8 cellular contexts compared by ENCODE assay signal in the genomic region with DNA sequence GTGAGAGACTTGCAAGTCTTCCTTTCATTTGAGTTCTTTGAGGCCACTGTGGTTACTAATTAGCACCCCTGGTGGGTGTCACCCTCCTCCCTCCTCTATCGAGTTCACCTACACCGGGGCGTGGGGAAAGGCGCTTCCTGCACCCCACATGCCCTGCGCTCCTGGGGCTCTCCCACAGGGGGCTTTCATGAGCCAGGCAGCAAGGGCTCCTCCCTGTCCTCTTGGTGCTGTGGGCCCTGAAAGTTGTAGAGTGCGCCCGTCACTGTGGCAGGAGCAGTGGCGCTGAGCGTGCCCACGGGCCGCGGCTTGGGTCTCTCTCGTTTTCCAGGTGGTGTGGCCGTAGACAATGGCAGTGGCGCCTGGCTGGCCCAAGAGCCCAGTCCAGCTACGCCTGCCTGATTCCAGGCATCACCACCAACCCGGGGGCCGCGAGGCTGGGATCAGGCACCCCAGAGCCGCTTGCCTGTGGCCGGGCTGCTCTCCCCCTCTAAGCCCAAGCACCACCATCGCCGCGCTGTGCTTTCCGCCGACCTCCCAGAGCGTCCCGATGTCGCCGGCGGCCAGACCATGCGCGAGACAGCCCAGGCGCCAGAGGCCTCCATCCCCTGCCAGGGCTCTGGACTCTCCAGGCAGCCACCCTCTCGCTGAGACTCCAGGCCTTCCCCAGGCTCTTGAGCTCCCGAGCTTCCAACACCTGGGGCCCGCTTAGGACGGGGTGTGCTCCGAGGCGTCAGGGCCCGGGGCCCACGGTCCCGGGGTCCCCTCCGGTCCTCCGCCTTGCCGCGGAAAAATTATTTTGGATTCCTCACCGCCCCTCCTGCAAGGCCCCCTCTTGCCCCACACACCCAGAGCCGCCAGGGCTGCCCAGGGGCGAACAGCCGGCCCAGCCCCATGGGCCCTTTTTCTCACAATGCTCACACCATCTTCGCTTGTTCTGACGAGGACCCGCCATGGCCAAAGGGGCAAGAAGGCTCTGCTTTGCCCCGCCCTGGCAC. TPM values are rescaled to one million over a fixed set of nuclear protein-coding genes. Genes with fewer than 3 reads are reported as not detected.
A peak's percentile ranks its signal among the peaks of the same experiment; 100 is the strongest.
DNase-seq lines count a peak whose midpoint lies in the region; ATAC-seq, FAIRE-seq and TF ChIP-seq lines count a peak whose summit lies in the region.
"Not testable (repeated sequence)": the region's sequence is repeated elsewhere in the genome, so short reads cannot be mapped to it uniquely, and the experiment has no call there.

No MANE protein-coding gene starts in this region.

- BruUV-seq in IMR-90 (replicated peaks; lab: Mats Ljungman, UMichigan); HepG2 (replicated peaks; lab: Mats Ljungman, UMichigan): not testable (repeated sequence)

- POLR2A ChIA-PET in IMR-90 (lab: Charles Lee; ENCODE audit: unreplicated experiment); HepG2 (lab: Yijun Ruan, JAX): not testable (repeated sequence)

- not testable (repeated sequence) for H4K91ac ChIP-seq in IMR-90 (ENCODE audit: insufficient read depth, low read depth, low read length)

- not testable (repeated sequence) for H2BK5ac ChIP-seq in IMR-90 (ENCODE audit: low read depth, low read length, poor library complexity, severe bottlenecking)

- H3K18ac ChIP-seq in IMR-90 (ENCODE audit: low read depth, low read length): not testable (repeated sequence)

- H3K9ac ChIP-seq in IMR-90 (ENCODE audit: low read depth, low read length); HepG2 (ENCODE audit: insufficient read depth, low read depth, low read length): not testable (repeated sequence)

- peaks cover 25% of the 10 kb centered on the region for H3K9me3 Mint-ChIP-seq in chondrocyte (ENCODE audit: low read depth)

- H3K27ac Mint-ChIP-seq in chondrocyte (ENCODE audit: unreplicated experiment): not testable (repeated sequence)

- not testable (repeated sequence) for H3K27me3 ChIP-seq in DOHH2 (ENCODE audit: control insufficient read depth, low read length); IMR-90 (ENCODE audit: control insufficient read depth, insufficient read depth, low read length); HepG2 (ENCODE audit: control insufficient read depth in 1 of 2, insufficient read depth in 2 of 2, low read length in 2 of 2)

- not testable (repeated sequence) for H3K36me3 Mint-ChIP-seq in chondrocyte (ENCODE audit: low read depth)

- H3K9me2 ChIP-seq in DOHH2 (replicated peaks; ENCODE audit: control insufficient read depth, low read length): not testable (repeated sequence)

- not testable (repeated sequence) for H3K23ac ChIP-seq in IMR-90 (ENCODE audit: low read depth, low read length)

- not testable (repeated sequence) for H3K4me1 ChIP-seq in DOHH2 (ENCODE audit: control insufficient read depth, low read length); IMR-90 (ENCODE audit: control insufficient read depth, insufficient read depth, low read length); HepG2 (ENCODE audit: insufficient read depth, low read length)

- intact Hi-C loops in IMR-90 (cut with micrococcal nuclease); HepG2 (cut with micrococcal nuclease; ENCODE audit: unreplicated experiment): not testable (repeated sequence)

- H3K36me3 ChIP-seq in DOHH2 (ENCODE audit: control insufficient read depth, low read length); IMR-90 (ENCODE audit: control insufficient read depth, insufficient read depth, low read length); HepG2 (replicated peaks in 1 of 2; ENCODE audit: control insufficient read depth in 1 of 2, insufficient read depth in 2 of 2, low read length in 2 of 2): not testable (repeated sequence)

- not testable (repeated sequence) for H2AK5ac ChIP-seq in IMR-90 (ENCODE audit: low read depth, low read length)

- not testable (repeated sequence) for H3K27me3 Mint-ChIP-seq in chondrocyte (ENCODE audit: low read depth)

- WGBS in IMR-90 (ENCODE audit: extremely low coverage in 2 of 2, insufficient read length in 1 of 2), 2 experiments: 78% methylated on average over 8 of the region's 55 CpGs; no CpG with 5 or more reads in 1 of the 2 experiments
- 49% methylated on average over 30 of the region's 55 CpGs for WGBS in HepG2 (ENCODE audit: low lambda C conversion rate)

- not testable (repeated sequence) for H3K4ac ChIP-seq in IMR-90 (ENCODE audit: low read depth, low read length)

- not testable (repeated sequence) for H2AK9ac ChIP-seq in IMR-90 (replicated peaks; ENCODE audit: low read depth, low read length, poor library complexity)

- H3K27ac ChIP-seq in DOHH2 (ENCODE audit: low read depth, low read length): peak overlapping the region; percentile 71
- not testable (repeated sequence) for H3K27ac ChIP-seq in IMR-90 (ENCODE audit: insufficient read depth, low read length); HepG2 (ENCODE audit: extremely low read length, insufficient read depth, low read length)

- not testable (repeated sequence) for H4K20me1 ChIP-seq in DOHH2 (ENCODE audit: control insufficient read depth, insufficient read depth, low read depth, low read length); IMR-90 (ENCODE audit: insufficient read depth, low read length); HepG2 (ENCODE audit: insufficient read depth, low read length)

- not testable (repeated sequence) for H3K79me1 ChIP-seq in IMR-90 (ENCODE audit: low read depth in 1 of 2, low read length in 2 of 2)

- H3K79me2 ChIP-seq in DOHH2 (ENCODE audit: control insufficient read depth, low read length); HepG2 (ENCODE audit: insufficient read depth, low read length): not testable (repeated sequence)

- not testable (repeated sequence) for TF ChIP-seq CTCF in DOHH2 (IDR thresholded peaks at IDR 0.05; ENCODE audit: low read depth, low read length, poor library complexity, severe bottlenecking); IMR-90 (conservative IDR thresholded peaks at IDR 0.05; ENCODE audit: low read depth, low read length); chondrocyte (IDR thresholded peaks at IDR 0.05); HepG2 (CRISPR knock-in tag; IDR thresholded peaks at IDR 0.05)

- not testable (repeated sequence) for H3K4me1 Mint-ChIP-seq in chondrocyte (ENCODE audit: low read depth)

- peak; percentile 100 for ATAC-seq in GM19324 (IDR thresholded peaks at IDR 0.05; ENCODE audit: low FRiP score, unreplicated experiment)
- ATAC-seq in HG02852 (IDR thresholded peaks at IDR 0.05; ENCODE audit: unreplicated experiment): peak; percentile 100
- ATAC-seq in IMR-90 (ENCODE audit: low read depth): peak; percentile 29; the same call in 1 of the 2 replicates
- peak; percentile 78 for ATAC-seq in HepG2

- in situ Hi-C loops in IMR-90 (cut with MboI; ENCODE audit: low sequenced_read_pairs); HepG2 (cut with HindIII; ENCODE audit: extremely low pct_ligation_motif_present, low pct_unique_long_range_greater_than_20kb): not testable (repeated sequence)

- H3F3A ChIP-seq in DOHH2 (ENCODE audit: control insufficient read depth, insufficient read depth): not testable (repeated sequence)

- not testable (repeated sequence) for TF ChIP-seq RAD21 in IMR-90 (IDR thresholded peaks at IDR 0.05; ENCODE audit: low read length); HepG2 (CRISPR knock-in tag; IDR thresholded peaks at IDR 0.05)

- H3K14ac ChIP-seq in IMR-90 (replicated peaks; ENCODE audit: low read depth, low read length): not testable (repeated sequence)

- not testable (repeated sequence) for DNase-seq in IMR-90; HepG2 (ENCODE audit: low spot score)
- peak; percentile 31 to 40 for DNase-seq in activated CD8-positive, alpha-beta memory T cell treated with anti-CD3 and anti-CD28 coated beads for 4 hours (ENCODE audit: low read depth in 2 of 2)
- peak; percentile 96 for DNase-seq in chondrocyte (ENCODE audit: low spot score)
- peak; percentile 31 to 35 for DNase-seq in stimulated activated CD8-positive, alpha-beta memory T cell treated with anti-CD3 and anti-CD28 coated beads, Interleukin-2, amount 100 ng/mL, for 48 hours (ENCODE audit: low read depth in 2 of 2)

- CTCF ChIA-PET in IMR-90 (lab: Yijun Ruan, JAX); HepG2 (lab: Yijun Ruan, JAX; ENCODE audit: low intra/inter-chr PET ratio, low total read pairs): not testable (repeated sequence)

- not testable (repeated sequence) for H2BK120ac ChIP-seq in IMR-90 (ENCODE audit: low read depth, low read length)

- not testable (repeated sequence) for FAIRE-seq in HepG2 (lab: Jason Lieb, UNC)

- not testable (repeated sequence) for H3K56ac ChIP-seq in IMR-90 (ENCODE audit: extremely low read depth, insufficient read depth, low read length)

- H2BK20ac ChIP-seq in IMR-90 (ENCODE audit: low read depth, low read length): not testable (repeated sequence)

- dilution Hi-C loops in IMR-90 (cut with HindIII; ENCODE audit: low sequenced_read_pairs, unreplicated experiment): not testable (repeated sequence)

- TF ChIP-seq POLR2A in IMR-90 (IDR thresholded peaks at IDR 0.05; ENCODE audit: low read depth, low read length); HepG2 (IDR thresholded peaks at IDR 0.05; ENCODE audit: insufficient read depth in 1 of 2, low read depth in 2 of 2, low read length in 2 of 2): not testable (repeated sequence)

- H3K9me3 ChIP-seq in DOHH2 (ENCODE audit: control insufficient read depth, insufficient read depth, low read length); IMR-90 (ENCODE audit: control insufficient read depth, insufficient read depth, low read length): not testable (repeated sequence)
- peaks cover 52% of the 10 kb centered on the region for H3K9me3 ChIP-seq in HepG2 (ENCODE audit: low read length)

- not testable (repeated sequence) for TF ChIP-seq EP300 in HepG2 (IDR thresholded peaks at IDR 0.05; ENCODE audit: low read depth in 2 of 2, low read length in 2 of 2); HepG2 (CRISPR knock-in tag; IDR thresholded peaks at IDR 0.05; ENCODE audit: borderline replicate concordance)

- H4K8ac ChIP-seq in IMR-90 (ENCODE audit: low read depth in 2 of 2, low read length in 2 of 2): not testable (repeated sequence)

- not testable (repeated sequence) for H3K9me1 ChIP-seq in IMR-90 (ENCODE audit: insufficient read depth, low read length)

- H3K4me3 Mint-ChIP-seq in chondrocyte (ENCODE audit: unreplicated experiment): not testable (repeated sequence)

- H2BK15ac ChIP-seq in IMR-90 (ENCODE audit: low read depth, low read length): not testable (repeated sequence)

- H3K4me2 ChIP-seq in DOHH2 (ENCODE audit: low read length): peak overlapping the region; percentile 85
- not testable (repeated sequence) for H3K4me2 ChIP-seq in IMR-90 (ENCODE audit: low read depth, low read length); HepG2 (ENCODE audit: low read depth, low read length)

- peak overlapping the region; percentile 70 for H3K4me3 ChIP-seq in DOHH2 (ENCODE audit: low read length)
- not testable (repeated sequence) for H3K4me3 ChIP-seq in IMR-90 (ENCODE audit: insufficient read depth, low read depth, low read length); HepG2 (replicated peaks in 1 of 3; ENCODE audit: insufficient read depth in 1 of 3, low read depth in 2 of 3, low read length in 3 of 3)

- not testable (repeated sequence) for H2AFZ ChIP-seq in IMR-90 (replicated peaks; ENCODE audit: low read length, poor library complexity); HepG2 (ENCODE audit: low read length)

- H4K5ac ChIP-seq in IMR-90 (ENCODE audit: low read depth, low read length): not testable (repeated sequence)

RNA-seq across cellular contexts. Expression of a gene that starts 46.0 kb away (rescaled TPM):
- 3.4 and 6.1 TPM in 2 replicates for total RNA-seq in IMR-90 (2012; rRNA removed)
- polyA plus RNA-seq in IMR-90 (2012; rRNA removed): 4.4 and 6.5 TPM in 2 replicates
- polyA plus RNA-seq in IMR-90 (2012; cell fraction: cytosol; rRNA removed): 4.4 and 12.3 TPM in 2 replicates
- polyA plus RNA-seq in IMR-90 (2012; cell fraction: nucleus; rRNA removed; ENCODE audit: low replicate concordance): 5.1 and 42.7 TPM in 2 replicates
- 8.1 to 9.8 TPM (median 8.6 TPM) in 3 replicates for total RNA-seq in chondrocyte
- 15.4 and 20.9 TPM in 2 replicates for total RNA-seq in HepG2 (2016; rRNA removed; fragmentation: Illumina TruSeq; extraction: Trizol)
- 10.4 and 12.5 TPM in 2 replicates for total RNA-seq in HepG2 (2016; cell fraction: cytosol; rRNA removed; fragmentation: Illumina TruSeq; extraction: Trizol; ENCODE audit: low read depth)
- total RNA-seq in HepG2 (2016; cell fraction: insoluble cytoplasmic fraction; rRNA removed; fragmentation: Illumina TruSeq; extraction: Trizol): 14.7 and 22.6 TPM in 2 replicates
- 9.0 and 10.5 TPM in 2 replicates for total RNA-seq in HepG2 (2016; cell fraction: membrane; rRNA removed; fragmentation: Illumina TruSeq; extraction: Trizol)
- total RNA-seq in HepG2 (2016; cell fraction: nucleus; rRNA removed; fragmentation: Illumina TruSeq; extraction: Trizol): 40.5 and 43.0 TPM in 2 replicates
- 9.5 and 12.7 TPM in 2 replicates for polyA plus RNA-seq in HepG2 (2011; rRNA removed)
- 6.6 and 7.6 TPM in 2 replicates for polyA plus RNA-seq in HepG2 (2011; cell fraction: cytosol; rRNA removed)
- polyA plus RNA-seq in HepG2 (2011; cell fraction: nucleus; rRNA removed): 33.6 and 36.6 TPM in 2 replicates
- 13.9 and 17.4 TPM in 2 replicates for polyA plus RNA-seq in HepG2 (2012)
- 4.7 and 11.9 TPM in 2 replicates for polyA plus RNA-seq in HepG2 (2016; cell fraction: cytosol; fragmentation: Illumina TruSeq; extraction: Trizol; ENCODE audit: low read depth)
- polyA plus RNA-seq in HepG2 (2016; cell fraction: insoluble cytoplasmic fraction; fragmentation: Illumina TruSeq; extraction: Trizol; ENCODE audit: low read depth): 14.8 and 17.5 TPM in 2 replicates
- 13.9 and 21.3 TPM in 2 replicates for polyA plus RNA-seq in HepG2 (2016; cell fraction: membrane; fragmentation: Illumina TruSeq; extraction: Trizol; ENCODE audit: low read depth)
- 81.5 and 83.9 TPM in 2 replicates for polyA plus RNA-seq in HepG2 (2016; cell fraction: nucleus; fragmentation: Illumina TruSeq; extraction: Trizol; ENCODE audit: insufficient read depth, low read depth)
- 5.2 and 14.2 TPM in 2 replicates for polyA minus RNA-seq in HepG2 (2011; rRNA and poly(A)+ RNA removed; ENCODE audit: low replicate concordance)
- polyA minus RNA-seq in HepG2 (2011; cell fraction: cytosol; rRNA and poly(A)+ RNA removed): 0.79 and 3.9 TPM in 2 replicates
- 89.5 and 97.7 TPM in 2 replicates for polyA minus RNA-seq in HepG2 (2011; cell fraction: nucleus; rRNA and poly(A)+ RNA removed)

Comparison
In these comparisons a context has a peak if more than half of its experiments do, and no peak if none do; other contexts are left out.
1. ATAC-seq: peak in every context shown above with its lines; median percentile 100 in GM19324; 100 in HG02852; 78 in HepG2; 29 in IMR-90.